Comparison of ENCODE assay signal across 12 cellular contexts in genomic region chr20:41167481-41168253, GRCh38.
DNase-seq lines count a peak whose midpoint lies in the region; ATAC-seq, FAIRE-seq and TF ChIP-seq lines count a peak whose summit lies in the region.
"Had no signal": no experiment of that assay in that cellular context is flagged by ENCODE, and none has a peak within 500 bp of the region (broad histone marks: within the 10 kb centered on the region; RNA-seq: fewer than 3 reads in every experiment).

No MANE protein-coding gene starts in this region.

- H4K20me1 ChIP-seq in BLaER1, result peaks cover 100% of the 10 kb centered on the region

- peak; percentile 65 for FAIRE-seq in GM18507 (lab: Jason Lieb, UNC)

- TF ChIP-seq CTCF in GM20000 (IDR thresholded peaks at IDR 0.05; ENCODE audit: extremely low read depth, missing control alignments), result no peak

- peaks cover 54% of the 10 kb centered on the region for H3K27me3 Mint-ChIP-seq in dendritic cell treated with granulocyte-macrophage colony-stimulating factor and Interleukin-4, amounts not matched to agents 40 ng/mL and 50 ng/mL, for 4 days

- no peak overlapping the region for H3K4me3 Mint-ChIP-seq in dendritic cell treated with granulocyte-macrophage colony-stimulating factor and Interleukin-4, amounts not matched to agents 40 ng/mL and 50 ng/mL, for 4 days
- H3K4me3 Mint-ChIP-seq: neural crest cell had no signal

- peak overlapping the region; percentile 13 for H3K27ac Mint-ChIP-seq in dendritic cell treated with granulocyte-macrophage colony-stimulating factor and Interleukin-4, amounts not matched to agents 40 ng/mL and 50 ng/mL, for 4 days

- no peaks in the 10 kb centered on the region for H3K9me3 Mint-ChIP-seq in dendritic cell treated with granulocyte-macrophage colony-stimulating factor and Interleukin-4, amounts not matched to agents 40 ng/mL and 50 ng/mL, for 4 days
- H3K9me3 Mint-ChIP-seq: neural crest cell had no signal

- no peak overlapping the region for H3K27ac ChIP-seq in BLaER1
- H3K27ac ChIP-seq: epithelial cell of prostate had no signal

- H3K27me3 ChIP-seq in BLaER1, result peaks cover 73% of the 10 kb centered on the region

- no peak overlapping the region for H3K4me3 ChIP-seq in BLaER1

- ATAC-seq in HG02571 (IDR thresholded peaks at IDR 0.05; ENCODE audit: unreplicated experiment) (no peak), HG03378 (IDR thresholded peaks at IDR 0.05; ENCODE audit: unreplicated experiment) (no peak)

- peaks cover 97% of the 10 kb centered on the region for H3K36me3 ChIP-seq in BLaER1

- peaks cover 27% of the 10 kb centered on the region for H3K4me1 ChIP-seq in BLaER1

- H3K4me2 ChIP-seq in BLaER1, result peak overlapping the region; percentile 48

- no peaks in the 10 kb centered on the region for H3K9me3 ChIP-seq in BLaER1

- no peaks in the 10 kb centered on the region for H3K4me1 Mint-ChIP-seq in dendritic cell treated with granulocyte-macrophage colony-stimulating factor and Interleukin-4, amounts not matched to agents 40 ng/mL and 50 ng/mL, for 4 days (ENCODE audit: low read depth)

- H3K9ac ChIP-seq in BLaER1, result no peak overlapping the region

- intact Hi-C loops in dendritic cell treated with granulocyte-macrophage colony-stimulating factor and Interleukin-4, amounts not matched to agents 40 ng/mL and 50 ng/mL, for 4 days (cut with micrococcal nuclease), result no loop called here

- no peak for DNase-seq in GM18507 (ENCODE audit: extremely low spot score, insufficient read length, low read depth)
- DNase-seq in MV-4-11 (lab: John Stamatoyannopoulos, UW), result peak; percentile 80
- no peak for DNase-seq in amniotic stem cell (lab: John Stamatoyannopoulos, UW)
- DNase-seq in GM20000 (ENCODE audit: low spot score), result no peak
- DNase-seq: NCI-H526, trophoblast cell had no signal

- H3K36me3 Mint-ChIP-seq in dendritic cell treated with granulocyte-macrophage colony-stimulating factor and Interleukin-4, amounts not matched to agents 40 ng/mL and 50 ng/mL, for 4 days (ENCODE audit: low read depth), result no peaks in the 10 kb centered on the region
